1 cellular context compared by ENCODE assay signal in the genomic region with DNA sequence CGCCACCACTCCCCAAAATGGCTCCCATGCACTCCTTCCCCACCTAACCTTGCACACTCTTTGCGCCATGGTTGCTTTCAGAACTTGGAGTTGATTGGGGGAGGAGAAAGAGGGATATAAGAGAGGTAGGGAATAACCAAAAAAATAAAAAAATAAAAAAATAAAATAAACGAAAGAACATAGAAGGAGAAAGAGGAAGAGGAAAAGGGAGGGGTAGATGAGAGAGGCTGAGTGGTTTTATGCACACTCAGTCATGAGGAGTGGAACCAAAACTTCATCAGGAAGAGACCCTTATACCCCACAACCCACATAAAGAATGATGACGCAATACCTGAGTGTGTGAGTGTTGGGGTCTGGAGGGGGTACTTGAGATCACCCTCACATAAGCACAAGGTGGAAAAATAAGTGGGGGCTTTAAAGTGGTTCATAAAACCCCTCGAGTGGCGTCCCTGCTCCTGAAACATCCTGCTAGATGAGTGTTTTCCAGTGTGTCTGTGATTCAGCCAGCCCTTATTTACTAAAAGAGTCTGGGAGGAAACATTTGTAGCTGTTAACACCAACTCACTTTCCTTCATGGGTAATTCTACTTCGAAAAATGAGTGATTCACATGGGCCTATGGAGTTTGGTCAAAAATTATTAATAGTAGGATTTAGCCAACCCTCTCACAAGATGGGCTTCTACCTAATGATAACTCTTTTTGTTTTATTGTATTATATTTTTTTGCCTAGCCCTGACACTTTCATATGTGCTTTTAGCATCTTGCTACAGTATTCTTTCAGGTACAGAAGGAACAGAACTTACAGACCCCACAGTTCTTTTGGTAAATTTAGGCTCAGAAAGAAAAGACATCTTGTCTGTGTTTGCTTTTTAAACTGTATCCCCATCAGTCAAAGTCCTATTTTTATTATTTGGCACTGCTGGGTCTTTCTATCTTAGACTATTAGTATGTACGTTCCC.
TF ChIP-seq lines count a peak whose summit lies in the region.

No MANE protein-coding gene starts in this region.

TF ChIP-seq in GM12878, 131 proteins besides CTCF, POLR2A, EP300 and RAD21 (continued from another document):
- TF ChIP-seq, protein P1, sequence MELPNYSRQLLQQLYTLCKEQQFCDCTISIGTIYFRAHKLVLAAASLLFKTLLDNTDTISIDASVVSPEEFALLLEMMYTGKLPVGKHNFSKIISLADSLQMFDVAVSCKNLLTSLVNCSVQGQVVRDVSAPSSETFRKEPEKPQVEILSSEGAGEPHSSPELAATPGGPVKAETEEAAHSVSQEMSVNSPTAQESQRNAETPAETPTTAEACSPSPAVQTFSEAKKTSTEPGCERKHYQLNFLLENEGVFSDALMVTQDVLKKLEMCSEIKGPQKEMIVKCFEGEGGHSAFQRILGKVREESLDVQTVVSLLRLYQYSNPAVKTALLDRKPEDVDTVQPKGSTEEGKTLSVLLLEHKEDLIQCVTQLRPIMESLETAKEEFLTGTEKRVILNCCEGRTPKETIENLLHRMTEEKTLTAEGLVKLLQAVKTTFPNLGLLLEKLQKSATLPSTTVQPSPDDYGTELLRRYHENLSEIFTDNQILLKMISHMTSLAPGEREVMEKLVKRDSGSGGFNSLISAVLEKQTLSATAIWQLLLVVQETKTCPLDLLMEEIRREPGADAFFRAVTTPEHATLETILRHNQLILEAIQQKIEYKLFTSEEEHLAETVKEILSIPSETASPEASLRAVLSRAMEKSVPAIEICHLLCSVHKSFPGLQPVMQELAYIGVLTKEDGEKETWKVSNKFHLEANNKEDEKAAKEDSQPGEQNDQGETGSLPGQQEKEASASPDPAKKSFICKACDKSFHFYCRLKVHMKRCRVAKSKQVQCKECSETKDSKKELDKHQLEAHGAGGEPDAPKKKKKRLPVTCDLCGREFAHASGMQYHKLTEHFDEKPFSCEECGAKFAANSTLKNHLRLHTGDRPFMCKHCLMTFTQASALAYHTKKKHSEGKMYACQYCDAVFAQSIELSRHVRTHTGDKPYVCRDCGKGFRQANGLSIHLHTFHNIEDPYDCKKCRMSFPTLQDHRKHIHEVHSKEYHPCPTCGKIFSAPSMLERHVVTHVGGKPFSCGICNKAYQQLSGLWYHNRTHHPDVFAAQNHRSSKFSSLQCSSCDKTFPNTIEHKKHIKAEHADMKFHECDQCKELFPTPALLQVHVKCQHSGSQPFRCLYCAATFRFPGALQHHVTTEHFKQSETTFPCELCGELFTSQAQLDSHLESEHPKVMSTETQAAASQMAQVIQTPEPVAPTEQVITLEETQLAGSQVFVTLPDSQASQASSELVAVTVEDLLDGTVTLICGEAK (IDR thresholded peaks at IDR 0.05; ENCODE audit: borderline replicate concordance), result no peak
- TF ChIP-seq IKZF2 (IDR thresholded peaks at IDR 0.05) (peak in 1 of 2 experiments; percentile 62; a peak in 3 of 4 replicates), NBN (IDR thresholded peaks at IDR 0.05) (peak; percentile 81), IKZF1 (conservative IDR thresholded peaks at IDR 0.05) (no peak; the same call in 1 of the 2 replicates), FOXM1 (IDR thresholded peaks at IDR 0.05; ENCODE audit: low read depth, low read length) (no peak), KDM1A (IDR thresholded peaks at IDR 0.05; ENCODE audit: borderline replicate concordance) (no peak), POU2F2 (IDR thresholded peaks at IDR 0.05; ENCODE audit: borderline replicate concordance, low read depth, low read length) (no peak)
- TF ChIP-seq, protein P2, sequence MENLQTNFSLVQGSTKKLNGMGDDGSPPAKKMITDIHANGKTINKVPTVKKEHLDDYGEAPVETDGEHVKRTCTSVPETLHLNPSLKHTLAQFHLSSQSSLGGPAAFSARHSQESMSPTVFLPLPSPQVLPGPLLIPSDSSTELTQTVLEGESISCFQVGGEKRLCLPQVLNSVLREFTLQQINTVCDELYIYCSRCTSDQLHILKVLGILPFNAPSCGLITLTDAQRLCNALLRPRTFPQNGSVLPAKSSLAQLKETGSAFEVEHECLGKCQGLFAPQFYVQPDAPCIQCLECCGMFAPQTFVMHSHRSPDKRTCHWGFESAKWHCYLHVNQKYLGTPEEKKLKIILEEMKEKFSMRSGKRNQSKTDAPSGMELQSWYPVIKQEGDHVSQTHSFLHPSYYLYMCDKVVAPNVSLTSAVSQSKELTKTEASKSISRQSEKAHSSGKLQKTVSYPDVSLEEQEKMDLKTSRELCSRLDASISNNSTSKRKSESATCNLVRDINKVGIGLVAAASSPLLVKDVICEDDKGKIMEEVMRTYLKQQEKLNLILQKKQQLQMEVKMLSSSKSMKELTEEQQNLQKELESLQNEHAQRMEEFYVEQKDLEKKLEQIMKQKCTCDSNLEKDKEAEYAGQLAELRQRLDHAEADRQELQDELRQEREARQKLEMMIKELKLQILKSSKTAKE (IDR thresholded peaks at IDR 0.05; ENCODE audit: low read depth, poor library complexity, severe bottlenecking), result no peak
